Comparison of ENCODE assay signal across 7 cellular contexts in genomic region chr3:57434041-57434440, GRCh38.
DNase-seq lines count a peak whose midpoint lies in the region; ATAC-seq and TF ChIP-seq lines count a peak whose summit lies in the region.

No MANE protein-coding gene starts in this region.

- peaks cover 4% of the 10 kb centered on the region for H3K27me3 ChIP-seq in upper lobe of right lung

- peak; percentile 33 for DNase-seq in NCI-H2227 (lab: John Stamatoyannopoulos, UW; ENCODE audit: unreplicated experiment)
- no peak for DNase-seq in chondrocyte (ENCODE audit: low spot score)
- peak; percentile 2 for DNase-seq in pons (ENCODE audit: low spot score)
- no peak for DNase-seq in NCI-H1694 (lab: John Stamatoyannopoulos, UW)
- no peak for DNase-seq in upper lobe of right lung

- intact Hi-C loops in upper lobe of right lung (cut with DNase I): no loop called here

- H3K9me3 Mint-ChIP-seq in chondrocyte (ENCODE audit: low read depth): no peaks in the 10 kb centered on the region

- H3K4me3 Mint-ChIP-seq in chondrocyte (ENCODE audit: unreplicated experiment): no peak overlapping the region

- TF ChIP-seq CTCF in GM12872 (IDR thresholded peaks at IDR 0.05; ENCODE audit: insufficient read depth, low read depth, low read length): peak; percentile 30; the same call in 1 of the 3 replicates
- TF ChIP-seq CTCF in chondrocyte (IDR thresholded peaks at IDR 0.05): peak; percentile 80
- no peak for TF ChIP-seq CTCF in upper lobe of right lung (IDR thresholded peaks at IDR 0.05)

- ATAC-seq in upper lobe of right lung (no peak), GM18870 (IDR thresholded peaks at IDR 0.05; ENCODE audit: unreplicated experiment) (no peak)

- no peak overlapping the region for H3K27ac Mint-ChIP-seq in chondrocyte (ENCODE audit: unreplicated experiment)

- H3K36me3 Mint-ChIP-seq in chondrocyte (ENCODE audit: low read depth): no peaks in the 10 kb centered on the region

- H3K27me3 Mint-ChIP-seq in chondrocyte (ENCODE audit: low read depth): peaks cover 7% of the 10 kb centered on the region

- H3K4me1 ChIP-seq in upper lobe of right lung: no peaks in the 10 kb centered on the region

- no peaks in the 10 kb centered on the region for H3K9me3 ChIP-seq in upper lobe of right lung

- no peaks in the 10 kb centered on the region for H3K4me1 Mint-ChIP-seq in chondrocyte (ENCODE audit: low read depth)

- H3K4me3 ChIP-seq in upper lobe of right lung: no peak overlapping the region

- no peak overlapping the region for H3K27ac ChIP-seq in upper lobe of right lung

- no peaks in the 10 kb centered on the region for H3K36me3 ChIP-seq in upper lobe of right lung

Comparison
In these comparisons a context has a peak if more than half of its experiments do, and no peak if none do; other contexts are left out.
1. DNase-seq: peak in NCI-H2227 (single experiment) and pons (single experiment); none in chondrocyte (single experiment), NCI-H1694 (single experiment) and upper lobe of right lung (single experiment).